In the genomic region with DNA sequence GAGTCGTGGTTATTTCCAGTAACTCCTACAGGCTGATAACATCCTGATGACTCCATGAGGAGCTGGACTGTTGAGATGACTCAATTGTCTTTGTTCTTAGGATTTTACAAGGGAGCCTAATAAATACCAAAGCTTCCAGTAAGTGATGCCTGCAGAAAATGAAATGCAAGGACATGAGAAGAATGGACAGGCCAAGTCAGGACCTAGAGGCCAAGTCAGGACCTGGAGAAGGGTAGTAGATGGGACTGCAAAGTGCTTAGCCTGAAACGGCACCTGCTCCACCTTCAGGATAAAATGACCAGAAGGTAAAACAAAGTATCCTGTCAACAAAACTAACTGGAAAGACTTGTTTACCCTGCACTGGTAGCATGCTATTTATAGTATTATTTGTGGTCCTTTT, we compare ENCODE assay signal across 1 cellular context.
TF ChIP-seq lines count a peak whose summit lies in the region.

No MANE protein-coding gene starts in this region.

TF ChIP-seq in IMR-90, 13 proteins besides CTCF, POLR2A, EP300 and RAD21:
- no peak for TF ChIP-seq RCOR1 (IDR thresholded peaks at IDR 0.05; ENCODE audit: insufficient replicate concordance, low read length)
- TF ChIP-seq CHD1 (IDR thresholded peaks at IDR 0.05; ENCODE audit: low read depth, low read length): no peak
- no peak for TF ChIP-seq MXI1 (IDR thresholded peaks at IDR 0.05; ENCODE audit: borderline replicate concordance, low read depth, low read length)
- TF ChIP-seq NFE2L2 (IDR thresholded peaks at IDR 0.05; ENCODE audit: low read depth, low read length): no peak
- no peak for TF ChIP-seq MAFK (IDR thresholded peaks at IDR 0.05; ENCODE audit: low read depth, low read length)
- TF ChIP-seq, protein P1, sequence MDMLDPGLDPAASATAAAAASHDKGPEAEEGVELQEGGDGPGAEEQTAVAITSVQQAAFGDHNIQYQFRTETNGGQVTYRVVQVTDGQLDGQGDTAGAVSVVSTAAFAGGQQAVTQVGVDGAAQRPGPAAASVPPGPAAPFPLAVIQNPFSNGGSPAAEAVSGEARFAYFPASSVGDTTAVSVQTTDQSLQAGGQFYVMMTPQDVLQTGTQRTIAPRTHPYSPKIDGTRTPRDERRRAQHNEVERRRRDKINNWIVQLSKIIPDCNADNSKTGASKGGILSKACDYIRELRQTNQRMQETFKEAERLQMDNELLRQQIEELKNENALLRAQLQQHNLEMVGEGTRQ (IDR thresholded peaks at IDR 0.05; ENCODE audit: low read depth, low read length): no peak
- TF ChIP-seq SMC3 (IDR thresholded peaks at IDR 0.05; ENCODE audit: low read depth, low read length): no peak
- no peak for TF ChIP-seq BHLHE40 (IDR thresholded peaks at IDR 0.05; ENCODE audit: low read depth, low read length)
